In genomic region chr9:136945333-136946227, GRCh38 we compare ENCODE assay signal across 1 cellular context.
TF ChIP-seq lines count a peak whose summit lies in the region.

No MANE protein-coding gene starts in this region.

TF ChIP-seq in HepG2, 621 proteins besides CTCF, POLR2A, EP300 and RAD21 (continued from another document):
- no peak for TF ChIP-seq ZNF407 (CRISPR knock-in tag; IDR thresholded peaks at IDR 0.05; ENCODE audit: not compliant biosample characterization)
- no peak for TF ChIP-seq ZBTB2 (CRISPR knock-in tag; IDR thresholded peaks at IDR 0.05; ENCODE audit: low read depth)
